1 cellular context compared by ENCODE assay signal in genomic region chr4:105399535-105400161, GRCh38.
TF ChIP-seq lines count a peak whose summit lies in the region.

No MANE protein-coding gene starts in this region.

TF ChIP-seq in GM23338, 12 proteins besides CTCF, POLR2A, EP300 and RAD21 (continued from another document):
- no peak for TF ChIP-seq ZNF462 (CRISPR knock-in tag; IDR thresholded peaks at IDR 0.05)
- no peak for TF ChIP-seq JUNB (IDR thresholded peaks at IDR 0.05; ENCODE audit: unreplicated experiment)
- TF ChIP-seq STAT1 (IDR thresholded peaks at IDR 0.05; ENCODE audit: unreplicated experiment) = no peak
- TF ChIP-seq EZH2phosphoT487 (IDR thresholded peaks at IDR 0.05; ENCODE audit: unreplicated experiment) = no peak
- TF ChIP-seq ZNF331 (CRISPR knock-in tag; IDR thresholded peaks at IDR 0.05; ENCODE audit: low read depth) = no peak
- no peak for TF ChIP-seq EZH2 (IDR thresholded peaks at IDR 0.05; ENCODE audit: low read depth, unreplicated experiment)
